ENCODE assay signal across 2 cellular contexts in the genomic region with DNA sequence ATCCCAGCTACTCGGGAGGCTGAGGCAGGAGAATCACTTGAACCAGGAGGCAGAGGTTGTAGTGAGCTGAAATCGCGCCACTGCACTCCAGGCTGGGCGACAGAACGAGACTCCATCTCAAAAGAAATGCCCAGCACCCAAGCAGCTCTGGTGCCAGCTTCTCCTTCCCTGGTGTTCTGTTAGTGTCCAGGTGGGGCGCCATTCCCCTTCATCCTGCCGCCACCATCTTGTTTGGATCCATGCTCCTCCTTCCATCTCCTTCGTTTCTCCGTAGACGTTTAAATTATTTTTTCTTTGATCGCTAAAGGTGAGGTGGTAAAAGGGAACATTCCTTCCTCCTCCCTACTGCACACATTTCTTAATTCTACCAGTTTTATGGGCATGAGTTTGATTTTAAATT.
TF ChIP-seq lines count a peak whose summit lies in the region.

No MANE protein-coding gene starts in this region.

TF ChIP-seq in SK-N-SH, 30 proteins besides CTCF, POLR2A, EP300 and RAD21 (continued from another document):
- TF ChIP-seq, protein P1, sequence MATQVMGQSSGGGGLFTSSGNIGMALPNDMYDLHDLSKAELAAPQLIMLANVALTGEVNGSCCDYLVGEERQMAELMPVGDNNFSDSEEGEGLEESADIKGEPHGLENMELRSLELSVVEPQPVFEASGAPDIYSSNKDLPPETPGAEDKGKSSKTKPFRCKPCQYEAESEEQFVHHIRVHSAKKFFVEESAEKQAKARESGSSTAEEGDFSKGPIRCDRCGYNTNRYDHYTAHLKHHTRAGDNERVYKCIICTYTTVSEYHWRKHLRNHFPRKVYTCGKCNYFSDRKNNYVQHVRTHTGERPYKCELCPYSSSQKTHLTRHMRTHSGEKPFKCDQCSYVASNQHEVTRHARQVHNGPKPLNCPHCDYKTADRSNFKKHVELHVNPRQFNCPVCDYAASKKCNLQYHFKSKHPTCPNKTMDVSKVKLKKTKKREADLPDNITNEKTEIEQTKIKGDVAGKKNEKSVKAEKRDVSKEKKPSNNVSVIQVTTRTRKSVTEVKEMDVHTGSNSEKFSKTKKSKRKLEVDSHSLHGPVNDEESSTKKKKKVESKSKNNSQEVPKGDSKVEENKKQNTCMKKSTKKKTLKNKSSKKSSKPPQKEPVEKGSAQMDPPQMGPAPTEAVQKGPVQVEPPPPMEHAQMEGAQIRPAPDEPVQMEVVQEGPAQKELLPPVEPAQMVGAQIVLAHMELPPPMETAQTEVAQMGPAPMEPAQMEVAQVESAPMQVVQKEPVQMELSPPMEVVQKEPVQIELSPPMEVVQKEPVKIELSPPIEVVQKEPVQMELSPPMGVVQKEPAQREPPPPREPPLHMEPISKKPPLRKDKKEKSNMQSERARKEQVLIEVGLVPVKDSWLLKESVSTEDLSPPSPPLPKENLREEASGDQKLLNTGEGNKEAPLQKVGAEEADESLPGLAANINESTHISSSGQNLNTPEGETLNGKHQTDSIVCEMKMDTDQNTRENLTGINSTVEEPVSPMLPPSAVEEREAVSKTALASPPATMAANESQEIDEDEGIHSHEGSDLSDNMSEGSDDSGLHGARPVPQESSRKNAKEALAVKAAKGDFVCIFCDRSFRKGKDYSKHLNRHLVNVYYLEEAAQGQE (IDR thresholded peaks at IDR 0.05; ENCODE audit: low read depth, low read length) = no peak
- TF ChIP-seq RXRA (IDR thresholded peaks at IDR 0.05; ENCODE audit: borderline replicate concordance, low read depth) = no peak
- TF ChIP-seq, protein P2, sequence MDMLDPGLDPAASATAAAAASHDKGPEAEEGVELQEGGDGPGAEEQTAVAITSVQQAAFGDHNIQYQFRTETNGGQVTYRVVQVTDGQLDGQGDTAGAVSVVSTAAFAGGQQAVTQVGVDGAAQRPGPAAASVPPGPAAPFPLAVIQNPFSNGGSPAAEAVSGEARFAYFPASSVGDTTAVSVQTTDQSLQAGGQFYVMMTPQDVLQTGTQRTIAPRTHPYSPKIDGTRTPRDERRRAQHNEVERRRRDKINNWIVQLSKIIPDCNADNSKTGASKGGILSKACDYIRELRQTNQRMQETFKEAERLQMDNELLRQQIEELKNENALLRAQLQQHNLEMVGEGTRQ (IDR thresholded peaks at IDR 0.05; ENCODE audit: borderline replicate concordance, low read depth, low read length) = no peak
- no peak for TF ChIP-seq TAF1 (IDR thresholded peaks at IDR 0.05; ENCODE audit: borderline replicate concordance, low read depth, low read length)
- TF ChIP-seq SMC3 (IDR thresholded peaks at IDR 0.05; ENCODE audit: low read depth, low read length) = no peak

TF ChIP-seq in SK-N-SH treated with all-trans-retinoic acid at 6 μM for 48 hours, 23 proteins besides CTCF, POLR2A, EP300 and RAD21 (continued from another document):
- TF ChIP-seq, protein P3, sequence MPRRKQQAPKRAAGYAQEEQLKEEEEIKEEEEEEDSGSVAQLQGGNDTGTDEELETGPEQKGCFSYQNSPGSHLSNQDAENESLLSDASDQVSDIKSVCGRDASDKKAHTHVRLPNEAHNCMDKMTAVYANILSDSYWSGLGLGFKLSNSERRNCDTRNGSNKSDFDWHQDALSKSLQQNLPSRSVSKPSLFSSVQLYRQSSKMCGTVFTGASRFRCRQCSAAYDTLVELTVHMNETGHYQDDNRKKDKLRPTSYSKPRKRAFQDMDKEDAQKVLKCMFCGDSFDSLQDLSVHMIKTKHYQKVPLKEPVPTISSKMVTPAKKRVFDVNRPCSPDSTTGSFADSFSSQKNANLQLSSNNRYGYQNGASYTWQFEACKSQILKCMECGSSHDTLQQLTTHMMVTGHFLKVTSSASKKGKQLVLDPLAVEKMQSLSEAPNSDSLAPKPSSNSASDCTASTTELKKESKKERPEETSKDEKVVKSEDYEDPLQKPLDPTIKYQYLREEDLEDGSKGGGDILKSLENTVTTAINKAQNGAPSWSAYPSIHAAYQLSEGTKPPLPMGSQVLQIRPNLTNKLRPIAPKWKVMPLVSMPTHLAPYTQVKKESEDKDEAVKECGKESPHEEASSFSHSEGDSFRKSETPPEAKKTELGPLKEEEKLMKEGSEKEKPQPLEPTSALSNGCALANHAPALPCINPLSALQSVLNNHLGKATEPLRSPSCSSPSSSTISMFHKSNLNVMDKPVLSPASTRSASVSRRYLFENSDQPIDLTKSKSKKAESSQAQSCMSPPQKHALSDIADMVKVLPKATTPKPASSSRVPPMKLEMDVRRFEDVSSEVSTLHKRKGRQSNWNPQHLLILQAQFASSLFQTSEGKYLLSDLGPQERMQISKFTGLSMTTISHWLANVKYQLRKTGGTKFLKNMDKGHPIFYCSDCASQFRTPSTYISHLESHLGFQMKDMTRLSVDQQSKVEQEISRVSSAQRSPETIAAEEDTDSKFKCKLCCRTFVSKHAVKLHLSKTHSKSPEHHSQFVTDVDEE (CRISPR knock-in tag; IDR thresholded peaks at IDR 0.05) = no peak
- TF ChIP-seq TOX (CRISPR knock-in tag; IDR thresholded peaks at IDR 0.05; ENCODE audit: borderline replicate concordance) (no peak), GLIS3 (CRISPR knock-in tag; IDR thresholded peaks at IDR 0.05) (no peak), CSDC2 (CRISPR knock-in tag; IDR thresholded peaks at IDR 0.05) (no peak), ZFP30 (CRISPR knock-in tag; IDR thresholded peaks at IDR 0.05) (no peak), SNAI2 (CRISPR knock-in tag; IDR thresholded peaks at IDR 0.05) (no peak), TCF4 (CRISPR knock-in tag; IDR thresholded peaks at IDR 0.05; ENCODE audit: borderline replicate concordance) (no peak), BACH2 (CRISPR knock-in tag; IDR thresholded peaks at IDR 0.05; ENCODE audit: borderline replicate concordance) (no peak), ARNTL (CRISPR knock-in tag; IDR thresholded peaks at IDR 0.05; ENCODE audit: borderline replicate concordance, low read depth) (no peak), ZNF70 (CRISPR knock-in tag; IDR thresholded peaks at IDR 0.05) (no peak), ZNF8 (CRISPR knock-in tag; IDR thresholded peaks at IDR 0.05) (no peak)
- TF ChIP-seq, protein P4, sequence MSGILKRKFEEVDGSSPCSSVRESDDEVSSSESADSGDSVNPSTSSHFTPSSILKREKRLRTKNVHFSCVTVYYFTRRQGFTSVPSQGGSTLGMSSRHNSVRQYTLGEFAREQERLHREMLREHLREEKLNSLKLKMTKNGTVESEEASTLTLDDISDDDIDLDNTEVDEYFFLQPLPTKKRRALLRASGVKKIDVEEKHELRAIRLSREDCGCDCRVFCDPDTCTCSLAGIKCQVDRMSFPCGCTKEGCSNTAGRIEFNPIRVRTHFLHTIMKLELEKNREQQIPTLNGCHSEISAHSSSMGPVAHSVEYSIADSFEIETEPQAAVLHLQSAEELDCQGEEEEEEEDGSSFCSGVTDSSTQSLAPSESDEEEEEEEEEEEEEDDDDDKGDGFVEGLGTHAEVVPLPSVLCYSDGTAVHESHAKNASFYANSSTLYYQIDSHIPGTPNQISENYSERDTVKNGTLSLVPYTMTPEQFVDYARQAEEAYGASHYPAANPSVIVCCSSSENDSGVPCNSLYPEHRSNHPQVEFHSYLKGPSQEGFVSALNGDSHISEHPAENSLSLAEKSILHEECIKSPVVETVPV (CRISPR knock-in tag; IDR thresholded peaks at IDR 0.05) = no peak
- TF ChIP-seq, protein P5, sequence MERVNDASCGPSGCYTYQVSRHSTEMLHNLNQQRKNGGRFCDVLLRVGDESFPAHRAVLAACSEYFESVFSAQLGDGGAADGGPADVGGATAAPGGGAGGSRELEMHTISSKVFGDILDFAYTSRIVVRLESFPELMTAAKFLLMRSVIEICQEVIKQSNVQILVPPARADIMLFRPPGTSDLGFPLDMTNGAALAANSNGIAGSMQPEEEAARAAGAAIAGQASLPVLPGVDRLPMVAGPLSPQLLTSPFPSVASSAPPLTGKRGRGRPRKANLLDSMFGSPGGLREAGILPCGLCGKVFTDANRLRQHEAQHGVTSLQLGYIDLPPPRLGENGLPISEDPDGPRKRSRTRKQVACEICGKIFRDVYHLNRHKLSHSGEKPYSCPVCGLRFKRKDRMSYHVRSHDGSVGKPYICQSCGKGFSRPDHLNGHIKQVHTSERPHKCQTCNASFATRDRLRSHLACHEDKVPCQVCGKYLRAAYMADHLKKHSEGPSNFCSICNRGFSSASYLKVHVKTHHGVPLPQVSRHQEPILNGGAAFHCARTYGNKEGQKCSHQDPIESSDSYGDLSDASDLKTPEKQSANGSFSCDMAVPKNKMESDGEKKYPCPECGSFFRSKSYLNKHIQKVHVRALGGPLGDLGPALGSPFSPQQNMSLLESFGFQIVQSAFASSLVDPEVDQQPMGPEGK (CRISPR knock-in tag; IDR thresholded peaks at IDR 0.05; ENCODE audit: borderline replicate concordance) = no peak
